Comparison of ENCODE assay signal across 14 cellular contexts in genomic region chr2:16035747-16036745, GRCh38.
DNase-seq lines count a peak whose midpoint lies in the region; ATAC-seq and TF ChIP-seq lines count a peak whose summit lies in the region.
"Had no signal": no experiment of that assay in that cellular context is flagged by ENCODE, and none has a peak within 500 bp of the region (broad histone marks: within the 10 kb centered on the region; RNA-seq: fewer than 3 reads in every experiment).

No MANE protein-coding gene starts in this region.

- peaks cover 85% of the 10 kb centered on the region for H3K4me1 Mint-ChIP-seq in nephron progenitor cell

- peaks cover 6% of the 10 kb centered on the region for H3K27me3 Mint-ChIP-seq in nephron progenitor cell (ENCODE audit: low read depth, poor library complexity)
- H3K27me3 Mint-ChIP-seq: CD4-positive, CD25-positive, alpha-beta regulatory T cell had no signal

- H3K27me3 ChIP-seq in WERI-Rb-1 (ENCODE audit: insufficient read depth, low read depth, severe bottlenecking): no peaks in the 10 kb centered on the region
- H3K27me3 ChIP-seq in left ventricle myocardium inferior (ENCODE audit: low read depth): peaks cover 31% of the 10 kb centered on the region
- H3K27me3 ChIP-seq: BLaER1 treated with 17β-estradiol and CSF1 and Interleukin-3, amounts not matched to agents 10 nM and 100 nM had no signal

- no peaks in the 10 kb centered on the region for H3K9me3 Mint-ChIP-seq in nephron progenitor cell
- H3K9me3 Mint-ChIP-seq: CD4-positive, CD25-positive, alpha-beta regulatory T cell had no signal

- intact Hi-C loops in left ventricle myocardium inferior (cut with micrococcal nuclease): no loop called here

- no peaks in the 10 kb centered on the region for H3K36me3 Mint-ChIP-seq in nephron progenitor cell (ENCODE audit: low read depth)
- H3K36me3 Mint-ChIP-seq: CD4-positive, CD25-positive, alpha-beta regulatory T cell had no signal

- H3K27ac Mint-ChIP-seq in nephron progenitor cell: peak overlapping the region; percentile 74

- H3K4me1 ChIP-seq in left ventricle myocardium inferior: no peaks in the 10 kb centered on the region

- TF ChIP-seq CTCF in WERI-Rb-1 (IDR thresholded peaks at IDR 0.05; ENCODE audit: low read depth, low read length) (no peak), nephron progenitor cell (IDR thresholded peaks at IDR 0.05) (no peak), left ventricle myocardium inferior (IDR thresholded peaks at IDR 0.05; ENCODE audit: borderline replicate concordance) (no peak)

- H3K36me3 ChIP-seq in WERI-Rb-1 (no peaks in the 10 kb centered on the region), left ventricle myocardium inferior (no peaks in the 10 kb centered on the region)
- H3K36me3 ChIP-seq: BLaER1 treated with 17β-estradiol and CSF1 and Interleukin-3, amounts not matched to agents 10 nM and 100 nM had no signal

- peak overlapping the region; percentile 0 for H3K4me3 ChIP-seq in WERI-Rb-1 (ENCODE audit: low read depth, low read length)
- no peak overlapping the region for H3K4me3 ChIP-seq in left ventricle myocardium inferior
- H3K4me3 ChIP-seq: BLaER1 treated with 17β-estradiol and CSF1 and Interleukin-3, amounts not matched to agents 10 nM and 100 nM; K562 had no signal

- H3K9me3 ChIP-seq in WERI-Rb-1 (ENCODE audit: severe bottlenecking): no peaks in the 10 kb centered on the region
- no peaks in the 10 kb centered on the region for H3K9me3 ChIP-seq in left ventricle myocardium inferior (replicated peaks)
- H3K9me3 ChIP-seq: BLaER1 treated with 17β-estradiol and CSF1 and Interleukin-3, amounts not matched to agents 10 nM and 100 nM had no signal

- peak; percentile 41 for DNase-seq in NCI-H82 (lab: John Stamatoyannopoulos, UW)
- no peak for DNase-seq in NCI-H82 treated with DMSO at 0.1 percent for 48 hours (lab: John Stamatoyannopoulos, UW; ENCODE audit: unreplicated experiment)
- DNase-seq in WERI-Rb-1: peak; percentile 86
- DNase-seq in nephron progenitor cell: no peak
- DNase-seq in activated naive CD4-positive, alpha-beta T cell treated with Interleukin-2 at 50 U/mL for 16 hours: no peak
- DNase-seq in NCI-H1105 (lab: John Stamatoyannopoulos, UW): no peak
- DNase-seq in left ventricle myocardium inferior: no peak
- DNase-seq: CD4-positive, CD25-positive, alpha-beta regulatory T cell; DMS53 had no signal

- no peak overlapping the region for H3K4me3 Mint-ChIP-seq in nephron progenitor cell
- H3K4me3 Mint-ChIP-seq: CD4-positive, CD25-positive, alpha-beta regulatory T cell had no signal

- ATAC-seq in GM21390 (IDR thresholded peaks at IDR 0.05; ENCODE audit: unreplicated experiment): no peak
- ATAC-seq: HCT116, K562 had no signal

- peak overlapping the region; percentile 90 for H3K27ac ChIP-seq in WERI-Rb-1
- no peak overlapping the region for H3K27ac ChIP-seq in left ventricle myocardium inferior (replicated peaks)
- H3K27ac ChIP-seq: 22Rv1; BLaER1 treated with 17β-estradiol and CSF1 and Interleukin-3, amounts not matched to agents 10 nM and 100 nM had no signal

Comparison
In these comparisons a context has a peak if more than half of its experiments do, and no peak if none do; other contexts are left out.
1. DNase-seq: peak in NCI-H82 (single experiment) and WERI-Rb-1 (single experiment); none in NCI-H82 treated with DMSO at 0.1 percent for 48 hours (single experiment), nephron progenitor cell (single experiment), activated naive CD4-positive, alpha-beta T cell treated with Interleukin-2 at 50 U/mL for 16 hours (single experiment), NCI-H1105 (single experiment) and left ventricle myocardium inferior (single experiment).